ENCODE assay signal across 1 cellular context in the genomic region with DNA sequence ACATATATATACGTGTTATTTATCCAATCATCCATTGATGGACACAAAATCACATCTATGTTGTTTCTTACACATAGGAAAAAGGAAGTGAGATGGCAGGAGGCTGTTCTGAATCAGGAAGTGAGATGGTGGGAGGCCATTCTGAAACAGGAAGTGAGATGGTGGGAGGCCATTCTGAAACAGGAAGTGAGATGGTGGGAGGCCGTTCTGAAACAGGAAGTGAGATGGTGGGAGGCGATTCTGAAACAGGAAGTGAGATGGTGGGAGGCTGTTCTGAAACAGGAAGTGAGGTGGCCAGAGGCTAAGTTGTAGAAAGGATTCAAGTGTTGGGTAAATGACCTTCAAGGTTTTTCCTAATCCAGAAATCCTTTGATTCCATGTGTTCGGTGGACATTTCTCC.
TF ChIP-seq lines count a peak whose summit lies in the region.

No MANE protein-coding gene starts in this region.

TF ChIP-seq in K562, 482 proteins besides CTCF, POLR2A, EP300 and RAD21 (continued from another document):
- TF ChIP-seq, protein P1, sequence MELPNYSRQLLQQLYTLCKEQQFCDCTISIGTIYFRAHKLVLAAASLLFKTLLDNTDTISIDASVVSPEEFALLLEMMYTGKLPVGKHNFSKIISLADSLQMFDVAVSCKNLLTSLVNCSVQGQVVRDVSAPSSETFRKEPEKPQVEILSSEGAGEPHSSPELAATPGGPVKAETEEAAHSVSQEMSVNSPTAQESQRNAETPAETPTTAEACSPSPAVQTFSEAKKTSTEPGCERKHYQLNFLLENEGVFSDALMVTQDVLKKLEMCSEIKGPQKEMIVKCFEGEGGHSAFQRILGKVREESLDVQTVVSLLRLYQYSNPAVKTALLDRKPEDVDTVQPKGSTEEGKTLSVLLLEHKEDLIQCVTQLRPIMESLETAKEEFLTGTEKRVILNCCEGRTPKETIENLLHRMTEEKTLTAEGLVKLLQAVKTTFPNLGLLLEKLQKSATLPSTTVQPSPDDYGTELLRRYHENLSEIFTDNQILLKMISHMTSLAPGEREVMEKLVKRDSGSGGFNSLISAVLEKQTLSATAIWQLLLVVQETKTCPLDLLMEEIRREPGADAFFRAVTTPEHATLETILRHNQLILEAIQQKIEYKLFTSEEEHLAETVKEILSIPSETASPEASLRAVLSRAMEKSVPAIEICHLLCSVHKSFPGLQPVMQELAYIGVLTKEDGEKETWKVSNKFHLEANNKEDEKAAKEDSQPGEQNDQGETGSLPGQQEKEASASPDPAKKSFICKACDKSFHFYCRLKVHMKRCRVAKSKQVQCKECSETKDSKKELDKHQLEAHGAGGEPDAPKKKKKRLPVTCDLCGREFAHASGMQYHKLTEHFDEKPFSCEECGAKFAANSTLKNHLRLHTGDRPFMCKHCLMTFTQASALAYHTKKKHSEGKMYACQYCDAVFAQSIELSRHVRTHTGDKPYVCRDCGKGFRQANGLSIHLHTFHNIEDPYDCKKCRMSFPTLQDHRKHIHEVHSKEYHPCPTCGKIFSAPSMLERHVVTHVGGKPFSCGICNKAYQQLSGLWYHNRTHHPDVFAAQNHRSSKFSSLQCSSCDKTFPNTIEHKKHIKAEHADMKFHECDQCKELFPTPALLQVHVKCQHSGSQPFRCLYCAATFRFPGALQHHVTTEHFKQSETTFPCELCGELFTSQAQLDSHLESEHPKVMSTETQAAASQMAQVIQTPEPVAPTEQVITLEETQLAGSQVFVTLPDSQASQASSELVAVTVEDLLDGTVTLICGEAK (IDR thresholded peaks at IDR 0.05) = peak; percentile 94
- TF ChIP-seq, protein P1 (CRISPR knock-in tag; IDR thresholded peaks at IDR 0.05) = no peak
- TF ChIP-seq, protein P2, sequence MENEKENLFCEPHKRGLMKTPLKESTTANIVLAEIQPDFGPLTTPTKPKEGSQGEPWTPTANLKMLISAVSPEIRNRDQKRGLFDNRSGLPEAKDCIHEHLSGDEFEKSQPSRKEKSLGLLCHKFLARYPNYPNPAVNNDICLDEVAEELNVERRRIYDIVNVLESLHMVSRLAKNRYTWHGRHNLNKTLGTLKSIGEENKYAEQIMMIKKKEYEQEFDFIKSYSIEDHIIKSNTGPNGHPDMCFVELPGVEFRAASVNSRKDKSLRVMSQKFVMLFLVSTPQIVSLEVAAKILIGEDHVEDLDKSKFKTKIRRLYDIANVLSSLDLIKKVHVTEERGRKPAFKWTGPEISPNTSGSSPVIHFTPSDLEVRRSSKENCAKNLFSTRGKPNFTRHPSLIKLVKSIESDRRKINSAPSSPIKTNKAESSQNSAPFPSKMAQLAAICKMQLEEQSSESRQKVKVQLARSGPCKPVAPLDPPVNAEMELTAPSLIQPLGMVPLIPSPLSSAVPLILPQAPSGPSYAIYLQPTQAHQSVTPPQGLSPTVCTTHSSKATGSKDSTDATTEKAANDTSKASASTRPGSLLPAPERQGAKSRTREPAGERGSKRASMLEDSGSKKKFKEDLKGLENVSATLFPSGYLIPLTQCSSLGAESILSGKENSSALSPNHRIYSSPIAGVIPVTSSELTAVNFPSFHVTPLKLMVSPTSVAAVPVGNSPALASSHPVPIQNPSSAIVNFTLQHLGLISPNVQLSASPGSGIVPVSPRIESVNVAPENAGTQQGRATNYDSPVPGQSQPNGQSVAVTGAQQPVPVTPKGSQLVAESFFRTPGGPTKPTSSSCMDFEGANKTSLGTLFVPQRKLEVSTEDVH (IDR thresholded peaks at IDR 0.05; ENCODE audit: low read depth, partially characterized antibody) = peak; percentile 67
- TF ChIP-seq YY1 (IDR thresholded peaks at IDR 0.05; ENCODE audit: borderline replicate concordance in 1 of 3, control insufficient read depth in 1 of 3, extremely low read depth in 1 of 3, insufficient read depth in 3 of 3, insufficient read length in 1 of 3, insufficient replicate concordance in 2 of 3, low read depth in 1 of 3, low read length in 2 of 3) (peak in 1 of 3 experiments; percentile 22), ETV6 (IDR thresholded peaks at IDR 0.05; ENCODE audit: borderline replicate concordance in 1 of 2, low read depth in 2 of 2, low read length in 1 of 2) (peak; percentile 78 to 97; a peak in 3 of 4 replicates), ETV6 (CRISPR knock-in tag; IDR thresholded peaks at IDR 0.05; ENCODE audit: borderline replicate concordance) (no peak)
